Comparison of ENCODE assay signal across 23 cellular contexts in the genomic region with DNA sequence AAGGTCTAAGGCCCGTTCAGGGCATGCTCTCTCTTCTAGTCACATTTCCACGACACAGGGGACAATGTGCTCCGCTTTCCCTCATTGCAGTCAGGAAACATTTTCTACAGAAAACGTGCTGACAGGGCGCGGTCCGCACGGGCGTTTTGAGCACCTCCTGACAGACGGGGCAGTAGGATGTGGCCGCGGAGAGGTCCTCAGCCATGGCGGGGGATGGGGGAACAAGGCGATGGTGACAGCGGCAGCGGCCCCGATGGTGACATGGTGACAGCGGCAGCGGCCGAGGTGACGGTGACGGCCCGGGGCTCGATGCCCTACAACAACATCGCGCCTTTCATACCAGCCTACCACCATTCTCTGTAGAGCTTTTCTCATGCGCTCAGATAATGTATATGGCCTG. TPM values are rescaled to one million over a fixed set of nuclear protein-coding genes. Genes with fewer than 3 reads are reported as not detected.
DNase-seq lines count a peak whose midpoint lies in the region; TF ChIP-seq lines count a peak whose summit lies in the region.
"Had no signal": no experiment of that assay in that cellular context is flagged by ENCODE, and none has a peak within 500 bp of the region (broad histone marks: within the 10 kb centered on the region; RNA-seq: fewer than 3 reads in every experiment).

No MANE protein-coding gene starts in this region.

- no peak overlapping the region for H3K4me2 ChIP-seq in mesendoderm (ENCODE audit: low read length)
- H3K4me2 ChIP-seq: BLaER1 treated with 17β-estradiol and CSF1 and Interleukin-3, amounts not matched to agents 10 nM and 100 nM; KMS-11 had no signal

- no peak overlapping the region for H2BK120ac ChIP-seq in mesendoderm (ENCODE audit: low read depth, low read length)

- WGBS in mesendoderm (ENCODE audit: extremely low coverage, insufficient coverage, low lambda C conversion rate), result no CpG with 5 or more reads among the region's 27 CpGs

- H3K4me3 ChIP-seq in LNCaP clone FGC (ENCODE audit: low read depth, low read length), result peak overlapping the region; percentile 63
- H3K4me3 ChIP-seq in mesendoderm (ENCODE audit: low read length), result no peak overlapping the region
- H3K4me3 ChIP-seq: BLaER1 treated with 17β-estradiol and CSF1 and Interleukin-3, amounts not matched to agents 10 nM and 100 nM; lung had no signal

- H3K18ac ChIP-seq in mesendoderm (ENCODE audit: low read length), result no peak overlapping the region

- H3K79me1 ChIP-seq in mesendoderm (ENCODE audit: low read length), result peaks cover 12% of the 10 kb centered on the region

- H3K36me3 Mint-ChIP-seq in endothelial cell (ENCODE audit: low read depth, unreplicated experiment) (peaks cover 4% of the 10 kb centered on the region), chondrocyte (ENCODE audit: low read depth) (peaks cover 3% of the 10 kb centered on the region)

- H3K27ac Mint-ChIP-seq in endothelial cell (ENCODE audit: unreplicated experiment) (no peak overlapping the region), chondrocyte (ENCODE audit: unreplicated experiment) (no peak overlapping the region)
- H3K27ac Mint-ChIP-seq: activated B cell treated with CpG ODN at 0.5 μM for 24 hours; dendritic cell treated with granulocyte-macrophage colony-stimulating factor and Interleukin-4, amounts not matched to agents 40 ng/mL and 50 ng/mL, for 4 days had no signal

- DNase-seq in LNCaP clone FGC (ENCODE audit: low read depth) (no peak), endothelial cell (ENCODE audit: low spot score) (no peak), mesendoderm (no peak), inferior parietal cortex (ENCODE audit: extremely low spot score) (no peak), chondrocyte (ENCODE audit: low spot score) (no peak), GM13976 (ENCODE audit: low spot score) (no peak)
- DNase-seq in activated CD4-positive, alpha-beta T cell treated with anti-CD3 and anti-CD28 coated beads for 48 hours, result no peak
- DNase-seq: activated B cell treated with CpG ODN at 0.5 μM for 24 hours; activated CD4-positive, alpha-beta T cell treated with anti-CD3 and anti-CD28 coated beads, Interleukin-2, amount 50 U/mL, for 48 hours; activated gamma-delta T cell; Calu3; foreskin fibroblast; hippocampal formation; NCI-H1694 treated with DMSO at 0.1 percent for 48 hours; occipital lobe; retina had no signal

- H3K23ac ChIP-seq in mesendoderm (ENCODE audit: low read length), result no peak overlapping the region

- H3K36me3 ChIP-seq in mesendoderm (ENCODE audit: control insufficient read depth, insufficient read depth, low read length), result no peaks in the 10 kb centered on the region
- H3K36me3 ChIP-seq: adrenal gland; BLaER1 treated with 17β-estradiol and CSF1 and Interleukin-3, amounts not matched to agents 10 nM and 100 nM had no signal

- no peak overlapping the region for H4K5ac ChIP-seq in mesendoderm (ENCODE audit: low read length)

- H3K9me3 Mint-ChIP-seq in endothelial cell (ENCODE audit: unreplicated experiment) (no peaks in the 10 kb centered on the region), chondrocyte (ENCODE audit: low read depth) (no peaks in the 10 kb centered on the region)
- H3K9me3 Mint-ChIP-seq: activated B cell treated with CpG ODN at 0.5 μM for 24 hours; dendritic cell treated with granulocyte-macrophage colony-stimulating factor and Interleukin-4, amounts not matched to agents 40 ng/mL and 50 ng/mL, for 4 days had no signal

- H3K56ac ChIP-seq in mesendoderm (ENCODE audit: low read length), result peak overlapping the region; percentile 17

- no peak overlapping the region for H2BK15ac ChIP-seq in mesendoderm (replicated peaks; ENCODE audit: low read depth)

- peak overlapping the region; percentile 13 for H3K4me3 Mint-ChIP-seq in endothelial cell (ENCODE audit: unreplicated experiment)
- H3K4me3 Mint-ChIP-seq in chondrocyte (ENCODE audit: unreplicated experiment), result no peak overlapping the region
- H3K4me3 Mint-ChIP-seq: activated B cell treated with CpG ODN at 0.5 μM for 24 hours; dendritic cell treated with granulocyte-macrophage colony-stimulating factor and Interleukin-4, amounts not matched to agents 40 ng/mL and 50 ng/mL, for 4 days had no signal

- no peak for TF ChIP-seq CTCF in 22Rv1 (IDR thresholded peaks at IDR 0.05)
- TF ChIP-seq CTCF in LNCaP clone FGC (IDR thresholded peaks at IDR 0.05; ENCODE audit: control insufficient read depth, extremely low read depth, insufficient read depth), result no peak
- no peak for TF ChIP-seq CTCF in endothelial cell (IDR thresholded peaks at IDR 0.05; ENCODE audit: unreplicated experiment)
- TF ChIP-seq CTCF in chondrocyte (IDR thresholded peaks at IDR 0.05), result no peak
- no peak for TF ChIP-seq CTCF in GM13976 (IDR thresholded peaks at IDR 0.05; ENCODE audit: borderline replicate concordance, control extremely low read depth, extremely low read depth, insufficient read depth, missing control alignments)

- H4K8ac ChIP-seq in mesendoderm (ENCODE audit: low read depth, low read length), result no peak overlapping the region

- H2BK5ac ChIP-seq in mesendoderm (ENCODE audit: low read length), result no peak overlapping the region

- no peaks in the 10 kb centered on the region for H3K27me3 ChIP-seq in mesendoderm (ENCODE audit: insufficient read depth, low read length, poor library complexity)
- H3K27me3 ChIP-seq: adrenal gland had no signal

- peaks cover 48% of the 10 kb centered on the region for H3K79me2 ChIP-seq in mesendoderm (ENCODE audit: control insufficient read depth, insufficient read depth, low read length)

- H3K4me1 Mint-ChIP-seq in endothelial cell (ENCODE audit: unreplicated experiment) (peaks cover 14% of the 10 kb centered on the region), chondrocyte (ENCODE audit: low read depth) (peaks cover 46% of the 10 kb centered on the region)

- H3K27me3 Mint-ChIP-seq in endothelial cell (ENCODE audit: unreplicated experiment) (peaks cover 8% of the 10 kb centered on the region), chondrocyte (ENCODE audit: low read depth) (no peaks in the 10 kb centered on the region)
- H3K27me3 Mint-ChIP-seq: activated B cell treated with CpG ODN at 0.5 μM for 24 hours had no signal

- no peak overlapping the region for H2AK5ac ChIP-seq in mesendoderm (ENCODE audit: low read length)

- peaks cover 1% of the 10 kb centered on the region for H3K4me1 ChIP-seq in mesendoderm (ENCODE audit: control insufficient read depth, low read depth, low read length)

- H3K4ac ChIP-seq in mesendoderm (ENCODE audit: low read depth, low read length), result no peak overlapping the region

- H3K9ac ChIP-seq in mesendoderm (ENCODE audit: low read length), result no peak overlapping the region
- H3K9ac ChIP-seq: BLaER1 treated with 17β-estradiol and CSF1 and Interleukin-3, amounts not matched to agents 10 nM and 100 nM; KMS-11 had no signal

- 0 out of 2 replicates have a peak overlapping the region, but pooled peaks have one; percentile 7 for H3K27ac ChIP-seq in 22Rv1
- H3K27ac ChIP-seq in mesendoderm (ENCODE audit: low read depth, low read length), result no peak overlapping the region
- H3K27ac ChIP-seq: BLaER1 treated with 17β-estradiol and CSF1 and Interleukin-3, amounts not matched to agents 10 nM and 100 nM; KMS-11; RWPE1 had no signal

- in situ Hi-C loops in GM13976 (cut with MboI; ENCODE audit: low sequenced_read_pairs, unreplicated experiment), result no loop called here

RNA-seq across cellular contexts. Expression of gene PLPP1, which starts 4.1 kb away (rescaled TPM):
- 11.3 TPM for total RNA-seq in endothelial cell (ENCODE audit: unreplicated experiment)
- polyA plus RNA-seq in mesendoderm (2013, experiment 1 of 2), result 14.6 TPM
- polyA plus RNA-seq in mesendoderm (2013, experiment 2 of 2), result 14.9 TPM
- total RNA-seq in chondrocyte, result 58.4 to 73.7 TPM (median 67.8 TPM) in 3 replicates
